In genomic region chr12:101793401-101793800, GRCh38 we compare ENCODE assay signal across 1 cellular context.
TF ChIP-seq lines count a peak whose summit lies in the region.

No MANE protein-coding gene starts in this region.

TF ChIP-seq in SK-N-SH treated with all-trans-retinoic acid at 6 μM for 48 hours, 23 proteins besides CTCF, POLR2A, EP300 and RAD21 (continued from another document):
- TF ChIP-seq ESRRG (CRISPR knock-in tag; IDR thresholded peaks at IDR 0.05) (no peak), ISL1 (CRISPR knock-in tag; IDR thresholded peaks at IDR 0.05) (no peak), ZNF70 (CRISPR knock-in tag; IDR thresholded peaks at IDR 0.05) (no peak), TSHZ2 (CRISPR knock-in tag; IDR thresholded peaks at IDR 0.05) (no peak), ZFP3 (CRISPR knock-in tag; IDR thresholded peaks at IDR 0.05) (no peak), ZNF565 (CRISPR knock-in tag; conservative IDR thresholded peaks at IDR 0.05; ENCODE audit: low read depth) (no peak)
